Comparison of ENCODE assay signal across 22 cellular contexts in genomic region chr11:88814076-88814475, GRCh38.
DNase-seq lines count a peak whose midpoint lies in the region; ATAC-seq and TF ChIP-seq lines count a peak whose summit lies in the region.
"Had no signal": no experiment of that assay in that cellular context is flagged by ENCODE, and none has a peak within 500 bp of the region (broad histone marks: within the 10 kb centered on the region; RNA-seq: fewer than 3 reads in every experiment).

No MANE protein-coding gene starts in this region.

- peak; percentile 29 for DNase-seq in GM13977 (ENCODE audit: low spot score)
- DNase-seq in NOMO-1 treated with DMSO at 0.1 percent for 48 hours (lab: John Stamatoyannopoulos, UW; ENCODE audit: unreplicated experiment): no peak
- no peak for DNase-seq in activated T-cell treated with anti-CD3 and anti-CD28 coated beads, Interleukin-2, amount 50 U/mL, for 72 hours
- no peak for DNase-seq in stimulated activated CD4-positive, alpha-beta T cell treated with anti-CD3 and anti-CD28 coated beads, Interleukin-4, amount 100 ng/mL, for 24 hours
- no peak for DNase-seq in NCI-H510A (lab: John Stamatoyannopoulos, UW)
- DNase-seq: activated CD4-positive, alpha-beta T cell treated with anti-CD3 and anti-CD28 coated beads, Interleukin-2, amount 50 U/mL, for 48 hours; activated naive CD4-positive, alpha-beta T cell treated with anti-CD3 and anti-CD28 coated beads, Interleukin-2, amount 50 U/mL, for 16 hours; activated T-cell treated with anti-CD3 and anti-CD28 coated beads, Interleukin-2, amount 50 U/mL, for 1 hour; effector memory CD4-positive, alpha-beta T cell; head of caudate nucleus; immature natural killer cell; Kasumi-1; NCI-H1105; NCI-H2107; NCI-H524 treated with DMSO at 0.1 percent for 48 hours; occipital lobe; right cardiac atrium; stimulated activated naive CD8-positive, alpha-beta T cell treated with anti-CD3 and anti-CD28 coated beads, Interleukin-15, Interleukin-2, amounts not matched to agents 100 U/mL and 50 U/mL, for 24 hours had no signal

- H3K27me3 Mint-ChIP-seq in activated T-cell treated with anti-CD3 and anti-CD28 coated beads, Interleukin-2, amount 50 U/mL, for 72 hours (ENCODE audit: low read depth): peaks cover 6% of the 10 kb centered on the region

- H3K4me1 Mint-ChIP-seq in activated T-cell treated with anti-CD3 and anti-CD28 coated beads, Interleukin-2, amount 50 U/mL, for 72 hours (ENCODE audit: low read depth): peaks cover 16% of the 10 kb centered on the region

- H3K9me3 Mint-ChIP-seq in activated T-cell treated with anti-CD3 and anti-CD28 coated beads, Interleukin-2, amount 50 U/mL, for 72 hours: peaks cover 0 to 1% of the 10 kb centered on the region in 2 donors

- ATAC-seq in GM19395 (IDR thresholded peaks at IDR 0.05; ENCODE audit: unreplicated experiment): peak; percentile 34
- peak; percentile 50 for ATAC-seq in HG02623 (IDR thresholded peaks at IDR 0.05; ENCODE audit: unreplicated experiment)
- ATAC-seq in HG03460 (IDR thresholded peaks at IDR 0.05; ENCODE audit: unreplicated experiment): peak; percentile 56
- no peak for ATAC-seq in activated T-cell treated with anti-CD3 and anti-CD28 coated beads, Interleukin-2, amount 50 U/mL, for 72 hours (replicated peaks in 1 of 2)
- ATAC-seq: right cardiac atrium; Right ventricle myocardium inferior; stimulated activated naive CD8-positive, alpha-beta T cell treated with anti-CD3 and anti-CD28 coated beads, Interleukin-15, Interleukin-2, amounts not matched to agents 100 U/mL and 50 U/mL, for 24 hours had no signal

- no peak overlapping the region for H3K4me3 Mint-ChIP-seq in activated T-cell treated with anti-CD3 and anti-CD28 coated beads, Interleukin-2, amount 50 U/mL, for 72 hours
- H3K4me3 Mint-ChIP-seq: immature natural killer cell had no signal

- TF ChIP-seq CTCF in GM13977 (IDR thresholded peaks at IDR 0.05; ENCODE audit: extremely low read depth, insufficient read depth, missing control alignments): no peak

- no peak overlapping the region for H3K27ac Mint-ChIP-seq in activated T-cell treated with anti-CD3 and anti-CD28 coated beads, Interleukin-2, amount 50 U/mL, for 72 hours
- H3K27ac Mint-ChIP-seq: immature natural killer cell had no signal

- in situ Hi-C loops in GM13977 (cut with MboI; ENCODE audit: low pct_unique_long_range_greater_than_20kb, low sequenced_read_pairs, unreplicated experiment): no loop called here

- H3K36me3 Mint-ChIP-seq in activated T-cell treated with anti-CD3 and anti-CD28 coated beads, Interleukin-2, amount 50 U/mL, for 72 hours (ENCODE audit: insufficient read depth in 2 of 2): peaks cover 0 to 2% of the 10 kb centered on the region in 2 donors

Comparison
In these comparisons a context has a peak if more than half of its experiments do, and no peak if none do; other contexts are left out.
1. ATAC-seq: peak in GM19395 (single experiment), HG02623 (single experiment) and HG03460 (single experiment); none in activated T-cell treated with anti-CD3 and anti-CD28 coated beads, Interleukin-2, amount 50 U/mL, for 72 hours (0 of 2).